ENCODE assay signal across 11 cellular contexts in the genomic region with DNA sequence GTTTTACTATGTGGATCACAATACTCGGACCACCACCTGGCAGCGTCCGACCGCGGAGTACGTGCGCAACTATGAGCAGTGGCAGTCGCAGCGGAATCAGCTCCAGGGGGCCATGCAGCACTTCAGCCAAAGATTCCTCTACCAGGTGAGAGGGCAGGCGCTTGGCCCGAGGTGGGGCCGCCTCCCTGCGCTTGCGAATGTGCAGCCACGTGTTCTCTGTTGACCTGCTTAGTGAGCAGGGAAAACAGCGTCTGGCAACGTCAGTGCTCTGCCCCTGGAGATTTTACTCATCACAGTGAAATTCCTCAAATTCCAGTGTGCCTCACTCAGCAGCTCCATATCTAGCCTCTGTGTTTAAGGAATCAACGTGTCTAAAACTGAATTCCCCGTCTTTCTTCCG. TPM values are rescaled to one million over a fixed set of nuclear protein-coding genes. Genes with fewer than 3 reads are reported as not detected.
DNase-seq lines count a peak whose midpoint lies in the region; ATAC-seq, FAIRE-seq and TF ChIP-seq lines count a peak whose summit lies in the region.
"Had no signal": no experiment of that assay in that cellular context is flagged by ENCODE, and none has a peak within 500 bp of the region (broad histone marks: within the 10 kb centered on the region; RNA-seq: fewer than 3 reads in every experiment).

No MANE protein-coding gene starts in this region.

- no peak for TF ChIP-seq POLR2A in upper lobe of left lung (IDR thresholded peaks at IDR 0.05)

- TF ChIP-seq CTCF in choroid plexus epithelial cell (conservative IDR thresholded peaks at IDR 0.05; ENCODE audit: low read depth, low read length) (no peak), upper lobe of left lung (IDR thresholded peaks at IDR 0.05) (no peak)

- peak overlapping the region in 2 of 4 donors; percentile 20 to 44 for H3K27ac ChIP-seq in upper lobe of left lung

- WGBS in upper lobe of left lung, 2 donors = 63 to 78% methylated on average over 19 to 20 of the region's 20 CpGs

- no peaks in the 10 kb centered on the region for H3K27me3 ChIP-seq in upper lobe of left lung

- FAIRE-seq in HTR-8/SVneo (lab: Jason Lieb, UNC) = peak; percentile 99

- peak; percentile 97 for DNase-seq in HTR-8/SVneo (ENCODE audit: insufficient read length, low spot score)
- peak; percentile 99 for DNase-seq in choroid plexus epithelial cell (ENCODE audit: low read depth)
- peak; percentile 97 for DNase-seq in kidney tubule cell (ENCODE audit: low spot score)
- peak in 1 of 2 donors; percentile 78 for DNase-seq in upper lobe of left lung
- DNase-seq in NCI-H526 (lab: John Stamatoyannopoulos, UW) = no peak
- no peak for DNase-seq in inferior parietal cortex (ENCODE audit: extremely low spot score)
- no peak for DNase-seq in NCI-H82 treated with DMSO at 0.1 percent for 48 hours (lab: John Stamatoyannopoulos, UW; ENCODE audit: unreplicated experiment)
- DNase-seq: midbrain, NCI-H1417 had no signal

- no peaks in the 10 kb centered on the region for H3K9me3 ChIP-seq in upper lobe of left lung

- no peak for TF ChIP-seq EP300 in upper lobe of left lung (IDR thresholded peaks at IDR 0.05)

- H3K4me3 ChIP-seq in choroid plexus epithelial cell (ENCODE audit: low read depth, low read length) = peak overlapping the region; percentile 35
- H3K4me3 ChIP-seq in upper lobe of left lung = no peak overlapping the region

- H3K4me1 ChIP-seq in upper lobe of left lung = peaks cover 0 to 4% (median 0%) of the 10 kb centered on the region in 4 donors

- H3K36me3 ChIP-seq in upper lobe of left lung = peaks cover 0 to 13% (median 4%) of the 10 kb centered on the region in 4 donors

- ATAC-seq in upper lobe of left lung (ENCODE audit: low FRiP score in 2 of 2) = peak; percentile 26 to 92
- ATAC-seq in HG03439 (IDR thresholded peaks at IDR 0.05; ENCODE audit: unreplicated experiment) = no peak
- ATAC-seq: stimulated activated effector memory CD8-positive, alpha-beta T cell treated with anti-CD3 and anti-CD28 coated beads, Interleukin-12 subunit alpha, Interleukin-12 subunit beta, amount 100 ng/mL, for 72 hours had no signal

RNA-seq across cellular contexts. Expression of gene CLEC18A, which starts 33.4 kb away (rescaled TPM):
- 1 to 10 TPM in 5 of 6 donors, under 1 TPM in 1; 0.54 to 5.2 (median 2.8) TPM for total RNA-seq in upper lobe of left lung

Comparison
In these comparisons a context has a peak if more than half of its experiments do, and no peak if none do; other contexts are left out.
1. DNase-seq: peak in HTR-8/SVneo (single experiment), choroid plexus epithelial cell (single experiment) and kidney tubule cell (single experiment); none in NCI-H526 (0 of 2), inferior parietal cortex (single experiment) and NCI-H82 treated with DMSO at 0.1 percent for 48 hours (single experiment).